In the genomic region with DNA sequence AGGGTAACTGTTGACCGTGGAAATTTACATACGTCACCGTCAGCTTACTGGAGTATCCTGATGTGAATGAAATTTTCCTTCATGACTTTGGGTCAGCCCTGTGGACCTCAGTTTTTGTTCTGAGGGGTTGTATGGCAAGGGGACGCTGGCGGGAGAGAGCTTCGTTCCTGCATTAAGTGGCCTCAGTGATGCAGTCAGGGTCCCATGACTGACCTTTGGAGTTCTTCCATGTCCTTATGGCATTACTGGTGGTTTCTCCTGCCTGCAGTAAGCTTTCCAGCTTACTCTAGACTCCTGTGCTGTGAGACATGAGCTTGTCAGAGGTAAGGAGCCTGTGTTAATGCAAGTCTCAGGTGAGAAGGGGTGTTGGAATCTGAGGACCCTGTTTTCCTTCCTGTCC, we compare ENCODE assay signal across 10 cellular contexts. TPM values are rescaled to one million over a fixed set of nuclear protein-coding genes. Genes with fewer than 3 reads are reported as not detected.
DNase-seq lines count a peak whose midpoint lies in the region; FAIRE-seq and TF ChIP-seq lines count a peak whose summit lies in the region.
"Had no signal": no experiment of that assay in that cellular context is flagged by ENCODE, and none has a peak within 500 bp of the region (broad histone marks: within the 10 kb centered on the region; RNA-seq: fewer than 3 reads in every experiment).

No MANE protein-coding gene starts in this region.

- no peak for TF ChIP-seq POLR2A in endothelial cell of umbilical vein (IDR thresholded peaks at IDR 0.05; ENCODE audit: low read depth, low read length)

- intact Hi-C loops in PC-9 (cut with micrococcal nuclease; ENCODE audit: unreplicated experiment) (loop anchor here (1.0 kb wide), 1 partner anchor 35 kb away; no protein-coding TSS in a partner anchor), endothelial cell of umbilical vein (cut with micrococcal nuclease) (loop anchor here (1.0 kb wide), 1 partner anchor 11 kb away; no protein-coding TSS in a partner anchor)

- peak overlapping the region; percentile 93 for H3K4me3 ChIP-seq in ACC112 (ENCODE audit: low read depth, low read length)
- H3K4me3 ChIP-seq in PC-9, result peak overlapping the region; percentile 93; the same call in 1 of the 2 replicates
- H3K4me3 ChIP-seq in endothelial cell of umbilical vein (replicated peaks in 1 of 3; ENCODE audit: insufficient read depth in 1 of 3, low read depth in 1 of 3, low read length in 3 of 3), result no peak overlapping the region

- POLR2A ChIA-PET in PC-9 (lab: Charles Lee; ENCODE audit: unreplicated experiment), result interaction anchor here (0.6 kb wide), 1 partner anchor 1994 kb away, joined by 6 read pairs; no protein-coding TSS in a partner anchor
- POLR2A ChIA-PET in endothelial cell of umbilical vein (lab: Charles Lee), result interaction anchor here (0.6 to 0.7 kb wide), 2 partner anchors 448 to 1007 kb away, joined by 4 to 6 read pairs; no protein-coding TSS in a partner anchor

- no peaks in the 10 kb centered on the region for H3K36me3 ChIP-seq in ACC112 (ENCODE audit: insufficient read depth, low read length)
- no peaks in the 10 kb centered on the region for H3K36me3 ChIP-seq in PC-9 (ENCODE audit: low read depth)
- H3K36me3 ChIP-seq in endothelial cell of umbilical vein (ENCODE audit: control insufficient read depth in 2 of 2, extremely low read depth in 1 of 2, insufficient read depth in 2 of 2, low read length in 2 of 2), result no peaks in the 10 kb centered on the region

- H3K4me1 Mint-ChIP-seq in nephron progenitor cell, result peaks cover 67% of the 10 kb centered on the region

- no peaks in the 10 kb centered on the region for H3K9me1 ChIP-seq in endothelial cell of umbilical vein (replicated peaks; ENCODE audit: control insufficient read depth, extremely low read depth, insufficient read depth, low read length)

- H2AFZ ChIP-seq in ACC112 (ENCODE audit: low read length, unreplicated experiment) (no peak overlapping the region), PC-9 (no peak overlapping the region), endothelial cell of umbilical vein (ENCODE audit: low read depth, low read length) (no peak overlapping the region)

- H3K4me2 ChIP-seq in PC-9 (peak overlapping the region; percentile 88), endothelial cell of umbilical vein (ENCODE audit: insufficient read depth, low read length) (peak overlapping the region; percentile 56)

- H4K20me1 ChIP-seq in PC-9 (ENCODE audit: insufficient read depth) (peaks cover 18% of the 10 kb centered on the region), endothelial cell of umbilical vein (replicated peaks; ENCODE audit: control insufficient read depth, extremely low read depth, insufficient read depth, low read length) (no peaks in the 10 kb centered on the region)

- peaks cover 71% of the 10 kb centered on the region for H3K4me1 ChIP-seq in ACC112 (ENCODE audit: control insufficient read depth, insufficient read depth, low read length, unreplicated experiment)
- H3K4me1 ChIP-seq in PC-9 (replicated peaks; ENCODE audit: insufficient read depth), result peaks cover 43% of the 10 kb centered on the region
- H3K4me1 ChIP-seq in endothelial cell of umbilical vein (ENCODE audit: control insufficient read depth, extremely low read depth, insufficient read depth, low read length), result peaks cover 51% of the 10 kb centered on the region

- no peaks in the 10 kb centered on the region for H3K9me3 Mint-ChIP-seq in nephron progenitor cell
- H3K9me3 Mint-ChIP-seq: memory B cell had no signal

- no peaks in the 10 kb centered on the region for H3K27me3 ChIP-seq in ACC112 (ENCODE audit: insufficient read depth, low read length)
- H3K27me3 ChIP-seq in PC-9 (ENCODE audit: insufficient read depth, low read depth), result no peaks in the 10 kb centered on the region
- H3K27me3 ChIP-seq in endothelial cell of umbilical vein (ENCODE audit: control insufficient read depth in 2 of 2, insufficient read depth in 2 of 2, low read length in 2 of 2), result no peaks in the 10 kb centered on the region

- H3K9me3 ChIP-seq in PC-9 (ENCODE audit: insufficient read depth, low read depth) (no peaks in the 10 kb centered on the region), endothelial cell of umbilical vein (replicated peaks; ENCODE audit: control insufficient read depth, insufficient read depth, low read length) (no peaks in the 10 kb centered on the region)

- H3F3A ChIP-seq in PC-9 (ENCODE audit: insufficient read depth, low read depth), result peaks cover 16% of the 10 kb centered on the region; the same call in 1 of the 2 replicates

- BruUV-seq in PC-9 (replicated peaks; lab: Mats Ljungman, UMichigan) (TSS peak; percentile 33), endothelial cell of umbilical vein (replicated peaks; lab: Mats Ljungman, UMichigan) (no TSS peak)

- dilution Hi-C loops in endothelial cell of umbilical vein (cut with MboI; ENCODE audit: extremely low pct_ligation_motif_present, low sequenced_read_pairs), result no loop called here

- peak; percentile 71 for FAIRE-seq in endothelial cell of umbilical vein (lab: Jason Lieb, UNC)

- H3K27me3 Mint-ChIP-seq in nephron progenitor cell (ENCODE audit: low read depth, poor library complexity), result peaks cover 5% of the 10 kb centered on the region

- peak overlapping the region; percentile 93 for H3K27ac Mint-ChIP-seq in nephron progenitor cell
- H3K27ac Mint-ChIP-seq: memory B cell had no signal

- H3K36me3 Mint-ChIP-seq in nephron progenitor cell (ENCODE audit: low read depth), result no peaks in the 10 kb centered on the region
- H3K36me3 Mint-ChIP-seq: memory B cell had no signal

- TF ChIP-seq CTCF in PC-9 (conservative IDR thresholded peaks at IDR 0.05), result no peak
- no peak for TF ChIP-seq CTCF in endothelial cell of umbilical vein (IDR thresholded peaks at IDR 0.05; ENCODE audit: extremely low read depth in 1 of 2, insufficient read depth in 1 of 2, low read depth in 1 of 2, low read length in 2 of 2)
- no peak for TF ChIP-seq CTCF in nephron progenitor cell (IDR thresholded peaks at IDR 0.05)

- CTCF ChIA-PET in PC-9 (lab: Charles Lee), result interaction anchor here (0.7 to 1.5 kb wide), 4 partner anchors 13 to 68 kb away, joined by 3 to 10 read pairs (median 6); no protein-coding TSS in a partner anchor
- CTCF ChIA-PET in endothelial cell of umbilical vein (lab: Charles Lee), result interaction anchor here (0.7 to 10.8 kb wide), 9 partner anchors 8 to 445 kb away, joined by 3 to 368 read pairs (median 7); a partner anchor contains a TSS

- no peak overlapping the region for H3K9ac ChIP-seq in endothelial cell of umbilical vein (replicated peaks; ENCODE audit: extremely low read depth, insufficient read depth, low read length)

- H3K79me2 ChIP-seq in ACC112 (ENCODE audit: control insufficient read depth, insufficient read depth, low read length, unreplicated experiment) (peaks cover 62% of the 10 kb centered on the region), PC-9 (ENCODE audit: low read depth) (peaks cover 58% of the 10 kb centered on the region), endothelial cell of umbilical vein (ENCODE audit: control insufficient read depth, insufficient read depth, low read length) (peaks cover 40% of the 10 kb centered on the region)

- peak overlapping the region; percentile 94 for H3K4me3 Mint-ChIP-seq in nephron progenitor cell
- H3K4me3 Mint-ChIP-seq: memory B cell had no signal

- H3K27ac ChIP-seq in ACC112 (ENCODE audit: low read depth, low read length) (peak overlapping the region; percentile 80), PC-9 (no peak overlapping the region), endothelial cell of umbilical vein (ENCODE audit: insufficient read depth, low read depth, low read length) (no peak overlapping the region)

- H3K9me2 ChIP-seq in PC-9 (ENCODE audit: insufficient read depth), result no peaks in the 10 kb centered on the region

- no peak for DNase-seq in PC-9
- DNase-seq in endothelial cell of umbilical vein (ENCODE audit: low read depth, low spot score), result no peak
- DNase-seq in nephron progenitor cell, result no peak
- no peak for DNase-seq in RKO (ENCODE audit: low spot score)
- no peak for DNase-seq in T-helper 2 cell
- DNase-seq in NCI-H2029 (lab: John Stamatoyannopoulos, UW), result no peak
- DNase-seq in activated CD8-positive, alpha-beta memory T cell treated with anti-CD3 and anti-CD28 coated beads, Interleukin-2, amount 50 U/mL, for 48 hours, result no peak
- DNase-seq: NCI-H2029 treated with DMSO at 0.1 percent for 48 hours had no signal

TF ChIP-seq in endothelial cell of umbilical vein, 7 proteins besides CTCF, POLR2A, EP300 and RAD21 (continues in another document):
- TF ChIP-seq EZH2 (IDR thresholded peaks at IDR 0.05; ENCODE audit: borderline replicate concordance, low read depth, low read length, severe bottlenecking), result no peak
- TF ChIP-seq GATA2 (IDR thresholded peaks at IDR 0.05; ENCODE audit: insufficient read depth, insufficient read length, low read depth, low read length), result no peak
- TF ChIP-seq FOS (IDR thresholded peaks at IDR 0.05; ENCODE audit: borderline replicate concordance, insufficient read depth, low read length), result no peak
- TF ChIP-seq MYC (IDR thresholded peaks at IDR 0.05; ENCODE audit: low read depth, low read length), result no peak
- TF ChIP-seq, protein P1, sequence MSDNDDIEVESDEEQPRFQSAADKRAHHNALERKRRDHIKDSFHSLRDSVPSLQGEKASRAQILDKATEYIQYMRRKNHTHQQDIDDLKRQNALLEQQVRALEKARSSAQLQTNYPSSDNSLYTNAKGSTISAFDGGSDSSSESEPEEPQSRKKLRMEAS (IDR thresholded peaks at IDR 0.05; ENCODE audit: insufficient read depth, insufficient read length), result no peak
- no peak for TF ChIP-seq JUN (IDR thresholded peaks at IDR 0.05; ENCODE audit: borderline replicate concordance, insufficient read depth, insufficient read length, low read depth)

RNA-seq across cellular contexts. Expression of a gene that starts 1.8 kb away (rescaled TPM):
- 82.6 and 91.1 TPM in 2 replicates for total RNA-seq in PC-9 (2021)
- 85.6 and 85.7 TPM in 2 replicates for total RNA-seq in endothelial cell of umbilical vein
- polyA plus RNA-seq in endothelial cell of umbilical vein, result 73.6 and 85.4 TPM in 2 replicates
- 59.3 and 62.7 TPM in 2 replicates for polyA plus RNA-seq in endothelial cell of umbilical vein (2011; cell fraction: cytosol; rRNA removed)
- polyA plus RNA-seq in endothelial cell of umbilical vein (2011; cell fraction: nucleus; rRNA removed), result 57.8 and 59.7 TPM in 2 replicates
- polyA plus RNA-seq in endothelial cell of umbilical vein (2012), result 122 and 135 TPM in 2 replicates
- polyA minus RNA-seq in endothelial cell of umbilical vein, result 84.0 and 87.7 TPM in 2 replicates
- 47.2 TPM for polyA minus RNA-seq in endothelial cell of umbilical vein (2011; cell fraction: cytosol; rRNA and poly(A)+ RNA removed)
- polyA minus RNA-seq in endothelial cell of umbilical vein (2011; cell fraction: nucleus; rRNA and poly(A)+ RNA removed), result 19.2 and 25.1 TPM in 2 replicates

RNA-seq across cellular contexts. Expression of a gene that starts 52.8 kb away (rescaled TPM):
- total RNA-seq in PC-9 (2021) (61.8 and 101 TPM in 2 replicates), endothelial cell of umbilical vein (71.5 and 77.4 TPM in 2 replicates)
- polyA plus RNA-seq in endothelial cell of umbilical vein, result 67.0 and 81.3 TPM in 2 replicates
- 87.4 and 97.5 TPM in 2 replicates for polyA plus RNA-seq in endothelial cell of umbilical vein (2011; cell fraction: cytosol; rRNA removed)
- 129 and 150 TPM in 2 replicates for polyA plus RNA-seq in endothelial cell of umbilical vein (2011; cell fraction: nucleus; rRNA removed)
- 82.3 and 83.8 TPM in 2 replicates for polyA plus RNA-seq in endothelial cell of umbilical vein (2012)
- polyA minus RNA-seq in endothelial cell of umbilical vein, result 82.8 and 106 TPM in 2 replicates
- 20.3 TPM for polyA minus RNA-seq in endothelial cell of umbilical vein (2011; cell fraction: cytosol; rRNA and poly(A)+ RNA removed)
- 78.6 and 87.9 TPM in 2 replicates for polyA minus RNA-seq in endothelial cell of umbilical vein (2011; cell fraction: nucleus; rRNA and poly(A)+ RNA removed)

Comparison
In these comparisons a context has a peak if more than half of its experiments do, and no peak if none do; other contexts are left out.
1. H3K4me3 ChIP-seq: peak in ACC112 (single experiment) and PC-9 (single experiment); none in endothelial cell of umbilical vein (0 of 3).